Comparison of ENCODE assay signal across 8 cellular contexts in the genomic region with DNA sequence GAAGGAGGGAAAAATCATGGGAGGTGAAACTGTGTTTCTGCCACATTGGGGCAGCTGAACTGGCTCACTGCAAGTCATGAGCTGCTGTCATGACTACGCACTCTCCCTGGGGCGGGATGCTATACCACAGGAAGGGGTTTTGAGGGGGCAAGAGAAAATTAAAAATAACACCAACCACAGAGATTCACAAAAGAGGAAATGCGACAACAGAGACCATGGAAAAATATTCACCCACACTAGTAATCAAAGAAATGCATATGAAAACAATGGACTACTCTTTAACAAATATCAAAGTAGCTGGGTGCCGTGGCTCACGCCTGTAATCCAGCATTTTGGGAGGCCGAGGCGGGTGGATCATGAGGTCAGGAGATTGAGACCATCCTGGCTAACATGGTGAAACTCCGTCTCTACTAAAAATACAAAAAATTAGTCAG.
DNase-seq lines count a peak whose midpoint lies in the region; ATAC-seq and TF ChIP-seq lines count a peak whose summit lies in the region.

No MANE protein-coding gene starts in this region.

- DNase-seq in T-cell, result peak in 32 of 34 experiments; percentile 8 to 69 (median 43)
- peak; percentile 58 for DNase-seq in natural killer cell
- no peak for DNase-seq in AG08395 (ENCODE audit: low spot score)
- no peak for DNase-seq in occipital lobe (lab: John Stamatoyannopoulos, UW)

- TF ChIP-seq CTCF in natural killer cell (IDR thresholded peaks at IDR 0.05), result no peak

- H3K27ac Mint-ChIP-seq in T-cell (peak overlapping the region; percentile 59 to 71), natural killer cell (peak overlapping the region; percentile 90 to 93)

- peaks cover 22 to 43% (median 26%) of the 10 kb centered on the region in 3 donors for H3K4me1 Mint-ChIP-seq in T-cell
- H3K4me1 Mint-ChIP-seq in natural killer cell, result peaks cover 72 to 78% of the 10 kb centered on the region in 2 donors

- ATAC-seq in GM18870 (IDR thresholded peaks at IDR 0.05; ENCODE audit: unreplicated experiment) (peak; percentile 72), HG02970 (IDR thresholded peaks at IDR 0.05; ENCODE audit: low FRiP score, unreplicated experiment) (peak; percentile 49), T-cell (replicated peaks in 1 of 4) (peak; percentile 45 to 85 (median 66)), natural killer cell (peak; percentile 78 to 88 (median 87)), HG02852 (IDR thresholded peaks at IDR 0.05; ENCODE audit: unreplicated experiment) (no peak), HG03045 (IDR thresholded peaks at IDR 0.05; ENCODE audit: unreplicated experiment) (no peak)

- H3K36me3 Mint-ChIP-seq in T-cell, result peaks cover 11% of the 10 kb centered on the region
- peaks cover 14% of the 10 kb centered on the region for H3K36me3 Mint-ChIP-seq in natural killer cell

- peak overlapping the region in 1 of 3 donors; percentile 51 for H3K4me3 Mint-ChIP-seq in T-cell
- peak overlapping the region; percentile 69 for H3K4me3 Mint-ChIP-seq in natural killer cell

- POLR2A ChIA-PET in T-cell (lab: Charles Lee), result interaction anchor here in 1 of 2 donors (0.6 kb wide), 1 partner anchor 33 kb away, joined by 3 read pairs; no protein-coding TSS in a partner anchor

- H3K27me3 Mint-ChIP-seq in T-cell (no peaks in the 10 kb centered on the region), natural killer cell (ENCODE audit: low read depth in 2 of 2) (no peaks in the 10 kb centered on the region)

- CTCF ChIA-PET in T-cell (lab: Charles Lee), result interaction anchor here in 1 of 2 donors (1.1 to 1.9 kb wide), 3 partner anchors 9 to 43 kb away, joined by 3 to 10 read pairs (median 5); no protein-coding TSS in a partner anchor

- intact Hi-C loops in natural killer cell (cut with micrococcal nuclease), result loop anchor here (1.0 to 5.0 kb wide), 4 partner anchors 19 to 67 kb away; a partner anchor contains a TSS

- H3K9me3 Mint-ChIP-seq in T-cell (peaks cover 0 to 4% (median 4%) of the 10 kb centered on the region in 3 donors), natural killer cell (no peaks in the 10 kb centered on the region)

Comparison
In these comparisons a context has a peak if more than half of its experiments do, and no peak if none do; other contexts are left out.
1. ATAC-seq: peak in GM18870 (single experiment), HG02970 (single experiment), T-cell (4 of 4) and natural killer cell (3 of 3); none in HG02852 (single experiment) and HG03045 (single experiment).
2. DNase-seq: peak in T-cell (32 of 34) and natural killer cell (single experiment); none in AG08395 (single experiment) and occipital lobe (single experiment).